ENCODE assay signal across 27 cellular contexts in genomic region chr4:124938836-124939235, GRCh38.
"Had no signal": no experiment of that assay in that cellular context is flagged by ENCODE, and none has a peak within 500 bp of the region (broad histone marks: within the 10 kb centered on the region; RNA-seq: fewer than 3 reads in every experiment).

No MANE protein-coding gene starts in this region.

- H3K27me3 ChIP-seq: cardiac muscle cell, MG63, Peyer's patch, SJSA1 had no signal

- DNase-seq: activated B cell treated with CpG ODN at 0.5 μM for 24 hours; activated CD4-positive, alpha-beta memory T cell treated with anti-CD3 and anti-CD28 coated beads, Interleukin-2, amount 10 ng/mL, durations not matched to agents 7 days and 5 days; activated CD4-positive, alpha-beta T cell treated with anti-CD3 and anti-CD28 coated beads, Interleukin-2, amount 50 U/mL, for 1 hour; activated gamma-delta T cell; activated naive CD4-positive, alpha-beta T cell treated with anti-CD3 and anti-CD28 coated beads for 36 hours; activated T-cell treated with anti-CD3 and anti-CD28 coated beads for 4 hours; activated T-cell treated with anti-CD3 and anti-CD28 coated beads, Interleukin-2, amount 50 U/mL, for 48 hours; amygdala; MG63; MV-4-11; NCI-H1092 treated with DMSO at 0.1 percent for 48 hours; NCI-H1417 treated with DMSO at 0.1 percent for 48 hours; NCI-H1694; NCI-H2029; NCI-H2107; NCI-H2171 treated with DMSO at 0.1 percent for 48 hours; NCI-H69; NK-92 treated with Interleukin-12 subunit alpha and Interleukin-12 subunit beta, amount 100 ng/mL, for 24 hours; Peyer's patch; SHP77; T-helper 17 cell; T-helper 9 cell had no signal

- ATAC-seq: activated T-helper 17 cell treated with anti-CD3 and anti-CD28 coated beads, Interleukin-2, amount 50 U/mL, for 72 hours; T-helper 17 cell had no signal

- H3K9me3 ChIP-seq: MG63, Peyer's patch, SJSA1 had no signal

- H3K9ac ChIP-seq: KMS-11 had no signal

- H3K27ac ChIP-seq: cardiac muscle cell, KMS-11, Peyer's patch, RWPE1 had no signal

- H3K36me3 ChIP-seq: cardiac muscle cell, MG63, Peyer's patch, SJSA1 had no signal

- H3K4me3 ChIP-seq: cardiac muscle cell, MG63, Peyer's patch, SJSA1 had no signal

- H3K4me2 ChIP-seq: KMS-11 had no signal

- H3K4me1 ChIP-seq: Peyer's patch had no signal
